Comparison of ENCODE assay signal across 10 cellular contexts in the genomic region with DNA sequence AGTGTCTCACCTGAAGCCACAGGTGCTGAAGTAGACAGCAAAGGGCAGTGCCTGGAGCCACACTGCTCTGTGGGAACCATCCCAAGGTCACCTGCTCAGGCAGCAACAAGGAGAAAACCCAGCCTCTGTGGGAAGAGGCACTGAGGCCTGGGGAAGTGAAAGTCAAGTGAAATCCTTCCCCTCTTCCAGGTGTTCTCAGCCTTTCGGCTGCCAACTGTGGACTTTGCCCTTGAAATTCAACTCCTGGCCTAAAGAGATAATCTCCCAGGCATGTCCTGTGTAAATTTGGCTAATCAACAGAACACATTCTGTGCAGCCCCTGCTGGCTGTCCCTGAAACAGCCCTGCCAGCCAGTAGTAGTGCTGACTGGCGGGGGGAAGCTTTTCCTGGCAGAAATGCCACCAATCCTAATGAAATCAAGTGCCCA.
DNase-seq lines count a peak whose midpoint lies in the region; ATAC-seq and TF ChIP-seq lines count a peak whose summit lies in the region.
"Had no signal": no experiment of that assay in that cellular context is flagged by ENCODE, and none has a peak within 500 bp of the region (broad histone marks: within the 10 kb centered on the region; RNA-seq: fewer than 3 reads in every experiment).

No MANE protein-coding gene starts in this region.

- ATAC-seq in esophagus mucosa (peak; percentile 30), HG02798 (IDR thresholded peaks at IDR 0.05; ENCODE audit: poor library complexity, unreplicated experiment) (no peak)

- no peaks in the 10 kb centered on the region for H3K36me3 ChIP-seq in testis (ENCODE audit: low read depth, missing control alignments)
- no peaks in the 10 kb centered on the region for H3K36me3 ChIP-seq in CD8-positive, alpha-beta memory T cell (ENCODE audit: insufficient read depth, low read length)

- H3K36me3 Mint-ChIP-seq in nephron (ENCODE audit: low read depth) = peaks cover 32% of the 10 kb centered on the region
- H3K36me3 Mint-ChIP-seq in CD8-positive, alpha-beta memory T cell = no peaks in the 10 kb centered on the region

- peak; percentile 15 to 20 (median 17) for TF ChIP-seq CTCF in nephron (IDR thresholded peaks at IDR 0.05; ENCODE audit: unreplicated experiment in 3 of 3)
- peak in 1 of 3 experiments; percentile 13 for TF ChIP-seq CTCF in testis (IDR thresholded peaks at IDR 0.05)

- no peak overlapping the region for H3K4me3 ChIP-seq in testis
- H3K4me3 ChIP-seq in CD8-positive, alpha-beta memory T cell (ENCODE audit: low read length) = no peak overlapping the region

- H3K27me3 Mint-ChIP-seq in nephron (ENCODE audit: low read depth) = no peaks in the 10 kb centered on the region
- H3K27me3 Mint-ChIP-seq in CD8-positive, alpha-beta memory T cell = peaks cover 1 to 16% of the 10 kb centered on the region in 2 donors

- no peaks in the 10 kb centered on the region for H3K9me3 ChIP-seq in testis
- no peaks in the 10 kb centered on the region for H3K9me3 ChIP-seq in CD8-positive, alpha-beta memory T cell (ENCODE audit: low read length)

- TF ChIP-seq POLR2A in testis (IDR thresholded peaks at IDR 0.05) = no peak

- peak overlapping the region in 1 of 3 experiments; percentile 38 for H3K27ac Mint-ChIP-seq in nephron
- H3K27ac Mint-ChIP-seq in CD8-positive, alpha-beta memory T cell = no peak overlapping the region

- H3K9me3 Mint-ChIP-seq in nephron = no peaks in the 10 kb centered on the region
- no peaks in the 10 kb centered on the region for H3K9me3 Mint-ChIP-seq in CD8-positive, alpha-beta memory T cell

- H3K27ac ChIP-seq in testis = no peak overlapping the region
- H3K27ac ChIP-seq in CD8-positive, alpha-beta memory T cell (ENCODE audit: low read depth, low read length) = no peak overlapping the region

- intact Hi-C loops in testis (cut with DNase I; ENCODE audit: low total_unique reads) = no loop called here

- 48 to 63% methylated on average over 2 of the region's 2 CpGs for WGBS in testis, 2 donors

- no peaks in the 10 kb centered on the region for H3K27me3 ChIP-seq in testis
- no peaks in the 10 kb centered on the region for H3K27me3 ChIP-seq in CD8-positive, alpha-beta memory T cell (ENCODE audit: insufficient read depth, low read length, poor library complexity, severe bottlenecking)

- POLR2A ChIA-PET in CD8-positive, alpha-beta memory T cell (lab: Charles Lee) = no interaction called here

- no peak overlapping the region for H3K4me3 Mint-ChIP-seq in nephron
- no peak overlapping the region for H3K4me3 Mint-ChIP-seq in CD8-positive, alpha-beta memory T cell

- DNase-seq in ELF-1 (ENCODE audit: low read depth, low spot score) (peak; percentile 22), NCI-H2196 treated with DMSO at 0.1 percent for 48 hours (lab: John Stamatoyannopoulos, UW; ENCODE audit: unreplicated experiment) (peak; percentile 18), testis (no peak), UCSD-AML1 (lab: John Stamatoyannopoulos, UW; ENCODE audit: unreplicated experiment) (no peak)
- no peak for DNase-seq in CD8-positive, alpha-beta memory T cell
- DNase-seq: activated effector memory CD4-positive, alpha-beta T cell treated with anti-CD3 and anti-CD28 coated beads, Interleukin-2, amount 50 U/mL, for 16 hours; SW 1271 had no signal

- H3K4me1 Mint-ChIP-seq in nephron = peaks cover 34% of the 10 kb centered on the region
- H3K4me1 Mint-ChIP-seq in CD8-positive, alpha-beta memory T cell = no peaks in the 10 kb centered on the region

- CTCF ChIA-PET in CD8-positive, alpha-beta memory T cell (lab: Charles Lee) = no interaction called here

- peaks cover 35% of the 10 kb centered on the region for H3K4me1 ChIP-seq in testis
- H3K4me1 ChIP-seq in CD8-positive, alpha-beta memory T cell (ENCODE audit: insufficient read depth, low read length) = no peaks in the 10 kb centered on the region

Comparison
In these comparisons a context has a peak if more than half of its experiments do, and no peak if none do; other contexts are left out.
1. DNase-seq: peak in ELF-1 (single experiment) and NCI-H2196 treated with DMSO at 0.1 percent for 48 hours (single experiment); none in testis (single experiment), UCSD-AML1 (single experiment) and CD8-positive, alpha-beta memory T cell (0 of 5).